In genomic region chr6:129672883-129673631, GRCh38 we compare ENCODE assay signal across 7 cellular contexts. TPM values are rescaled to one million over a fixed set of nuclear protein-coding genes. Genes with fewer than 3 reads are reported as not detected.
DNase-seq lines count a peak whose midpoint lies in the region; ATAC-seq, FAIRE-seq and TF ChIP-seq lines count a peak whose summit lies in the region.

No MANE protein-coding gene starts in this region.

- no peak overlapping the region for H4K8ac ChIP-seq in mesenchymal stem cell (ENCODE audit: low read length)

- TF ChIP-seq EP300 in K562 (IDR thresholded peaks at IDR 0.05; ENCODE audit: low read length), result no peak

- H4K91ac ChIP-seq in mesenchymal stem cell (ENCODE audit: low read length), result no peak overlapping the region

- in situ Hi-C loops in GM23248 (cut with MboI), result no loop called here
- in situ Hi-C loops in K562 (cut with MboI), result no loop called here

- no TSS peak for BruUV-seq in K562 (replicated peaks; lab: Mats Ljungman, UMichigan)

- peaks cover 76% of the 10 kb centered on the region for H3K79me2 ChIP-seq in GM23248 (ENCODE audit: insufficient read depth)
- no peaks in the 10 kb centered on the region for H3K79me2 ChIP-seq in Karpas-422 (ENCODE audit: low read length)
- peaks cover 74% of the 10 kb centered on the region for H3K79me2 ChIP-seq in K562 (ENCODE audit: control insufficient read depth, insufficient read depth, low read length)

- H3K9me1 ChIP-seq in K562 (ENCODE audit: control insufficient read depth, insufficient read depth, low read length), result no peaks in the 10 kb centered on the region

- peak overlapping the region; percentile 59 for H2AFZ ChIP-seq in GM23248
- peak overlapping the region; percentile 57 for H2AFZ ChIP-seq in Karpas-422 (ENCODE audit: low read length)
- no peak overlapping the region for H2AFZ ChIP-seq in K562 (ENCODE audit: low read depth, low read length)
- H2AFZ ChIP-seq in mesenchymal stem cell (ENCODE audit: low read depth, low read length), result no peak overlapping the region

- H3K14ac ChIP-seq in mesenchymal stem cell (ENCODE audit: low read length in 2 of 2), result no peak overlapping the region

- no peak overlapping the region for H2BK12ac ChIP-seq in mesenchymal stem cell (ENCODE audit: low read length in 2 of 2)

- H3K4me1 ChIP-seq in GM23248 (ENCODE audit: insufficient read depth), result peaks cover 47% of the 10 kb centered on the region
- H3K4me1 ChIP-seq in Karpas-422 (ENCODE audit: low read length), result peaks cover 26% of the 10 kb centered on the region
- H3K4me1 ChIP-seq in K562 (replicated peaks in 1 of 2; ENCODE audit: control insufficient read depth in 2 of 2, insufficient read depth in 2 of 2, low read length in 2 of 2), result peaks cover 30 to 54% of the 10 kb centered on the region in 2 experiments
- peaks cover 13% of the 10 kb centered on the region for H3K4me1 ChIP-seq in mesenchymal stem cell (ENCODE audit: control insufficient read depth, insufficient read depth, low read depth, low read length)

- no peaks in the 10 kb centered on the region for H3K36me3 ChIP-seq in GM23248 (ENCODE audit: low read depth)
- no peaks in the 10 kb centered on the region for H3K36me3 ChIP-seq in Karpas-422 (ENCODE audit: insufficient read depth, low read length)
- no peaks in the 10 kb centered on the region for H3K36me3 ChIP-seq in K562 (ENCODE audit: control insufficient read depth, insufficient read depth, low read length)
- peaks cover 3 to 6% of the 10 kb centered on the region in 2 experiments for H3K36me3 ChIP-seq in mesenchymal stem cell (ENCODE audit: control insufficient read depth in 1 of 2, insufficient read depth in 2 of 2, low read depth in 1 of 2, low read length in 2 of 2)

- H3K4ac ChIP-seq in mesenchymal stem cell (ENCODE audit: low read depth in 1 of 2, low read length in 2 of 2), result no peak overlapping the region

- no peaks in the 10 kb centered on the region for H4K20me1 ChIP-seq in GM23248 (ENCODE audit: insufficient read depth)
- H4K20me1 ChIP-seq in Karpas-422 (ENCODE audit: insufficient read depth, low read depth, low read length), result no peaks in the 10 kb centered on the region
- no peaks in the 10 kb centered on the region for H4K20me1 ChIP-seq in K562 (replicated peaks; ENCODE audit: control insufficient read depth, insufficient read depth, low read length)

- TF ChIP-seq POLR2A in GM18505 (IDR thresholded peaks at IDR 0.05; ENCODE audit: borderline replicate concordance, extremely low read depth, insufficient read depth, insufficient read length), result no peak
- TF ChIP-seq POLR2A in K562 (conservative IDR thresholded peaks at IDR 0.05), result no peak

- 0% methylated on average over 2 of the region's 2 CpGs for WGBS in GM23248 (ENCODE audit: low coverage in 1 of 2, low lambda C conversion rate in 2 of 2, missing lambda C conversion rate in 2 of 2), 2 experiments
- 38% methylated on average over 2 of the region's 2 CpGs for WGBS in K562 (ENCODE audit: insufficient coverage, low coverage, missing lambda C conversion rate)
- WGBS in mesenchymal stem cell, result 0% methylated on average over 1 of the region's 2 CpGs

- H3K4me3 ChIP-seq in GM23248 (peak overlapping the region; percentile 62), Karpas-422 (ENCODE audit: low read length) (no peak overlapping the region), K562 (no peak overlapping the region), mesenchymal stem cell (ENCODE audit: insufficient read depth in 1 of 2, low read depth in 1 of 2, low read length in 2 of 2) (peak overlapping the region in 1 of 2 experiments; percentile 17)

- H3K4me2 ChIP-seq in GM23248 (ENCODE audit: unreplicated experiment), result peak overlapping the region; percentile 93
- H3K4me2 ChIP-seq in Karpas-422 (ENCODE audit: low read depth, low read length, poor library complexity, severe bottlenecking), result peak overlapping the region; percentile 38
- H3K4me2 ChIP-seq in K562 (ENCODE audit: insufficient read depth, low read length), result no peak overlapping the region
- no peak overlapping the region for H3K4me2 ChIP-seq in mesenchymal stem cell (ENCODE audit: low read length, poor library complexity, severe bottlenecking)

- no peak for TF ChIP-seq CTCF in K562 (IDR thresholded peaks at IDR 0.05 in 2 of 3, conservative IDR thresholded peaks at IDR 0.05 in 1 of 3; ENCODE audit: insufficient read depth in 2 of 3, low read depth in 1 of 3, low read length in 3 of 3)

- peak; percentile 62 for ATAC-seq in GM18505 (IDR thresholded peaks at IDR 0.05; ENCODE audit: unreplicated experiment)
- no peak for ATAC-seq in K562

- no peak overlapping the region for H2BK5ac ChIP-seq in mesenchymal stem cell (ENCODE audit: low read depth, low read length, poor library complexity, severe bottlenecking)

- FAIRE-seq in K562 (lab: Jason Lieb, UNC), result no peak

- H2BK15ac ChIP-seq in mesenchymal stem cell (ENCODE audit: low read depth, poor library complexity, severe bottlenecking), result no peak overlapping the region

- CTCF ChIA-PET in K562 (lab: Yijun Ruan, JAX; ENCODE audit: low intra/inter-chr PET ratio), result interaction anchor here (0.6 kb wide), 1 partner anchor 66 kb away, joined by 3 read pairs; no protein-coding TSS in a partner anchor

- H3K27ac ChIP-seq in GM23248 (peak overlapping the region; percentile 72), Karpas-422 (ENCODE audit: low read length) (peak overlapping the region; percentile 49; the same call in 1 of the 2 replicates), K562 (ENCODE audit: extremely low read depth, low read depth, low read length) (no peak overlapping the region), mesenchymal stem cell (ENCODE audit: low read length, poor library complexity, severe bottlenecking) (peak overlapping the region; percentile 95)

- intact Hi-C loops in K562 (cut with micrococcal nuclease), result loop anchor here (2.0 to 5.0 kb wide), 2 partner anchors 34 to 74 kb away; no protein-coding TSS in a partner anchor

- H3K9me3 ChIP-seq in GM23248 (ENCODE audit: low read depth) (no peaks in the 10 kb centered on the region), Karpas-422 (ENCODE audit: low read length) (no peaks in the 10 kb centered on the region), K562 (replicated peaks; ENCODE audit: control insufficient read depth, insufficient read depth, low read depth, low read length) (no peaks in the 10 kb centered on the region), mesenchymal stem cell (ENCODE audit: control insufficient read depth, low read length) (no peaks in the 10 kb centered on the region)

- no peak overlapping the region for H3K18ac ChIP-seq in mesenchymal stem cell (ENCODE audit: low read depth in 1 of 2, low read length in 2 of 2)

- POLR2A ChIA-PET in K562 (lab: Yijun Ruan, JAX), result interaction anchor here (0.9 to 1.7 kb wide), 6 partner anchors 11 to 36 kb away, joined by 3 to 6 read pairs (median 3); partner anchors contain the start of gene ARHGAP18

- H2AK5ac ChIP-seq in mesenchymal stem cell (ENCODE audit: low read length, severe bottlenecking), result no peak overlapping the region

- peaks cover 5% of the 10 kb centered on the region for H3K79me1 ChIP-seq in mesenchymal stem cell (replicated peaks; ENCODE audit: low read length, poor library complexity, severe bottlenecking)

- peak; percentile 80 for DNase-seq in GM23248
- DNase-seq in Karpas-422, result no peak
- DNase-seq in K562 (ENCODE audit: extremely low read depth in 1 of 4, low spot score in 3 of 4), result no peak
- peak; percentile 81 for DNase-seq in mesenchymal stem cell
- no peak for DNase-seq in OCI-M2 (lab: John Stamatoyannopoulos, UW; ENCODE audit: unreplicated experiment)
- DNase-seq in DMS153 (lab: John Stamatoyannopoulos, UW), result no peak

- no peak overlapping the region for H3K23ac ChIP-seq in mesenchymal stem cell (ENCODE audit: low read length in 2 of 2)

- H3K9me2 ChIP-seq in GM23248 (ENCODE audit: insufficient read depth), result no peaks in the 10 kb centered on the region
- H3K9me2 ChIP-seq in Karpas-422 (replicated peaks; ENCODE audit: insufficient read depth, low read length), result no peaks in the 10 kb centered on the region

- TF ChIP-seq RAD21 in K562 (CRISPR knock-in tag; conservative IDR thresholded peaks at IDR 0.05 in 1 of 2, IDR thresholded peaks at IDR 0.05 in 1 of 2), result no peak

- no peaks in the 10 kb centered on the region for H3K27me3 ChIP-seq in GM23248 (replicated peaks; ENCODE audit: insufficient read depth)
- no peaks in the 10 kb centered on the region for H3K27me3 ChIP-seq in Karpas-422 (ENCODE audit: low read length)
- H3K27me3 ChIP-seq in K562 (ENCODE audit: control insufficient read depth in 2 of 2, insufficient read depth in 2 of 2, low read length in 2 of 2), result no peaks in the 10 kb centered on the region
- no peaks in the 10 kb centered on the region for H3K27me3 ChIP-seq in mesenchymal stem cell (ENCODE audit: control insufficient read depth in 1 of 2, insufficient read depth in 1 of 2, low read length in 2 of 2)

- no peak overlapping the region for H2BK120ac ChIP-seq in mesenchymal stem cell (ENCODE audit: low read depth, low read length)

- H3K9ac ChIP-seq in GM23248, result peak overlapping the region; percentile 7
- H3K9ac ChIP-seq in Karpas-422 (ENCODE audit: low read length), result no peak overlapping the region
- H3K9ac ChIP-seq in K562 (ENCODE audit: insufficient read depth in 1 of 2, low read depth in 2 of 2, low read length in 2 of 2), result no peak overlapping the region
- peak overlapping the region; percentile 61 for H3K9ac ChIP-seq in mesenchymal stem cell (ENCODE audit: low read length)

- peaks cover 37% of the 10 kb centered on the region for H3F3A ChIP-seq in GM23248 (ENCODE audit: insufficient read depth)

RNA-seq across cellular contexts. Expression of gene ARHGAP18, which starts 36.9 kb away (rescaled TPM):
- total RNA-seq in GM23248 (2014; rRNA removed; shearing (Covaris generic)), result 23.8 and 25.3 TPM in 2 replicates
- polyA plus RNA-seq in GM23248 (2016; fragmentation: Nextera tagmentation; extraction: Ambion mirVana), result 12.0 and 12.5 TPM in 2 replicates
- total RNA-seq in Karpas-422 (2014; rRNA removed; shearing (Covaris generic); ENCODE audit: low replicate concordance), result 0.65 and 1.6 TPM in 2 replicates
- total RNA-seq in K562 (2011; cell fraction: chromatin; rRNA removed; ENCODE audit: low replicate concordance), result 15.1 and 38.1 TPM in 2 replicates
- 9.8 and 11.2 TPM in 2 replicates for total RNA-seq in K562 (2011; cell fraction: nucleolus; rRNA removed)
- 14.4 and 21.6 TPM in 2 replicates for total RNA-seq in K562 (2011; cell fraction: nucleoplasm; rRNA removed)
- total RNA-seq in K562 (2014; rRNA removed), result 15.5 and 16.2 TPM in 2 replicates
- 29.7 and 33.9 TPM in 2 replicates for total RNA-seq in K562 (2014; rRNA removed; fragmentation: Illumina TruSeq; extraction: Trizol)
- 21.6 and 24.3 TPM in 2 replicates for total RNA-seq in K562 (2015; rRNA removed; fragmentation: Illumina TruSeq; extraction: Trizol)
- total RNA-seq in K562 (2021), result 18.4 and 21.1 TPM in 2 replicates
- 25.6 and 25.8 TPM in 2 replicates for polyA plus RNA-seq in K562 (2011; rRNA removed)
- 4.0 and 10.9 TPM in 2 replicates for polyA plus RNA-seq in K562 (2011; cell fraction: cytosol; rRNA removed)
- polyA plus RNA-seq in K562 (2011; cell fraction: nucleus; rRNA removed), result 7.1 and 10.8 TPM in 2 replicates
- 14.6 and 19.2 TPM in 2 replicates for polyA plus RNA-seq in K562 (2012)
- polyA plus RNA-seq in K562 (2014; fragmentation: Illumina TruSeq; extraction: Trizol), result 20.2 and 22.0 TPM in 2 replicates
- polyA plus RNA-seq in K562 (2014; fragmentation: Nextera tagmentation; extraction: Ambion mirVana), result 10 to 100 TPM; 17.8 to 19.0 TPM
- 11.8 and 13.3 TPM in 2 replicates for polyA plus RNA-seq in K562 (2014; rRNA removed)
- polyA minus RNA-seq in K562 (2011; rRNA and poly(A)+ RNA removed), result 38.4 and 50.9 TPM in 2 replicates
- polyA minus RNA-seq in K562 (2011; cell fraction: cytosol; rRNA and poly(A)+ RNA removed), result 16.6 and 20.7 TPM in 2 replicates
- 13.2 and 34.0 TPM in 2 replicates for polyA minus RNA-seq in K562 (2011; cell fraction: nucleus; rRNA and poly(A)+ RNA removed)
- 22.2 TPM for polyA plus RNA-seq in mesenchymal stem cell (2013, experiment 1 of 2)
- polyA plus RNA-seq in mesenchymal stem cell (2013, experiment 2 of 2), result 22.1 TPM

Comparison
In these comparisons a context has a peak if more than half of its experiments do, and no peak if none do; other contexts are left out.
1. DNase-seq: peak in GM23248 (single experiment) and mesenchymal stem cell (single experiment); none in Karpas-422 (single experiment), K562 (0 of 4), OCI-M2 (single experiment) and DMS153 (single experiment).
2. H2AFZ ChIP-seq: peak in GM23248 (single experiment) and Karpas-422 (single experiment); none in K562 (single experiment) and mesenchymal stem cell (single experiment).
3. H3K4me2 ChIP-seq: peak in GM23248 (single experiment) and Karpas-422 (single experiment); none in K562 (single experiment) and mesenchymal stem cell (single experiment).
4. H3K9ac ChIP-seq: peak in GM23248 (single experiment) and mesenchymal stem cell (single experiment); none in Karpas-422 (single experiment) and K562 (0 of 2).